ENCODE assay signal across 8 cellular contexts in genomic region chr9:121861501-121862180, GRCh38.
DNase-seq lines count a peak whose midpoint lies in the region; ATAC-seq and TF ChIP-seq lines count a peak whose summit lies in the region.

No MANE protein-coding gene starts in this region.

- peak; percentile 15 for DNase-seq in SKM-1 treated with dmso at 0.1 percent for 144 hours (lab: John Stamatoyannopoulos, UW; ENCODE audit: unreplicated experiment)
- no peak for DNase-seq in SKM-1 (lab: John Stamatoyannopoulos, UW; ENCODE audit: unreplicated experiment)
- peak; percentile 37 for DNase-seq in UCSD-AML1 (lab: John Stamatoyannopoulos, UW; ENCODE audit: unreplicated experiment)
- DNase-seq in right atrium auricular region (ENCODE audit: low spot score): peak; percentile 68
- DNase-seq in tibial nerve (ENCODE audit: low spot score in 2 of 2): no peak
- DNase-seq in activated T-cell treated with anti-CD3 and anti-CD28 coated beads, Interleukin-2, amount 50 U/mL, for 4 hours: no peak

- peak overlapping the region in 1 of 2 donors; percentile 1 for H3K27ac ChIP-seq in right atrium auricular region
- no peak overlapping the region for H3K27ac ChIP-seq in tibial nerve

- WGBS in tibial nerve, 2 donors: 73 to 78% methylated on average over 4 of the region's 4 CpGs

- H3K4me3 ChIP-seq in right atrium auricular region (no peak overlapping the region), tibial nerve (no peak overlapping the region)

- TF ChIP-seq POLR2A in tibial nerve (IDR thresholded peaks at IDR 0.05): no peak

- no peaks in the 10 kb centered on the region for H3K27me3 Mint-ChIP-seq in activated T-cell treated with anti-CD3 and anti-CD28 coated beads, Interleukin-2, amount 50 U/mL, for 4 hours (ENCODE audit: low read depth)

- H3K4me3 Mint-ChIP-seq in activated T-cell treated with anti-CD3 and anti-CD28 coated beads, Interleukin-2, amount 50 U/mL, for 4 hours: no peak overlapping the region

- TF ChIP-seq CTCF in right atrium auricular region (IDR thresholded peaks at IDR 0.05): peak in 1 of 2 donors; percentile 66
- peak in 4 of 5 experiments; percentile 13 to 29 (median 25) for TF ChIP-seq CTCF in tibial nerve (IDR thresholded peaks at IDR 0.05)

- no peak for TF ChIP-seq EP300 in tibial nerve (IDR thresholded peaks at IDR 0.05)

- no peaks in the 10 kb centered on the region for H3K9me3 ChIP-seq in right atrium auricular region
- H3K9me3 ChIP-seq in tibial nerve: no peaks in the 10 kb centered on the region

- H3K27me3 ChIP-seq in right atrium auricular region: no peaks in the 10 kb centered on the region
- H3K27me3 ChIP-seq in tibial nerve: no peaks in the 10 kb centered on the region

- H3K36me3 Mint-ChIP-seq in activated T-cell treated with anti-CD3 and anti-CD28 coated beads, Interleukin-2, amount 50 U/mL, for 4 hours (ENCODE audit: insufficient read depth): peaks cover 3% of the 10 kb centered on the region

- H3K36me3 ChIP-seq in right atrium auricular region (no peaks in the 10 kb centered on the region), tibial nerve (peaks cover 0 to 9% (median 0%) of the 10 kb centered on the region in 3 donors)

- H3K4me1 ChIP-seq in right atrium auricular region (peaks cover 0 to 16% of the 10 kb centered on the region in 2 donors), tibial nerve (peaks cover 0 to 14% (median 3%) of the 10 kb centered on the region in 4 donors)

- no peaks in the 10 kb centered on the region for H3K4me1 Mint-ChIP-seq in activated T-cell treated with anti-CD3 and anti-CD28 coated beads, Interleukin-2, amount 50 U/mL, for 4 hours (ENCODE audit: low read depth)

- ATAC-seq in activated T-cell treated with anti-CD3 and anti-CD28 coated beads, Interleukin-2, amount 50 U/mL, for 4 hours: no peak
- ATAC-seq in HG03196 (IDR thresholded peaks at IDR 0.05; ENCODE audit: unreplicated experiment): no peak
- ATAC-seq in GM21737 (IDR thresholded peaks at IDR 0.05; ENCODE audit: unreplicated experiment): no peak

- H3K9me3 Mint-ChIP-seq in activated T-cell treated with anti-CD3 and anti-CD28 coated beads, Interleukin-2, amount 50 U/mL, for 4 hours: no peaks in the 10 kb centered on the region

Comparison
In these comparisons a context has a peak if more than half of its experiments do, and no peak if none do; other contexts are left out.
1. DNase-seq: peak in SKM-1 treated with dmso at 0.1 percent for 144 hours (single experiment), UCSD-AML1 (single experiment) and right atrium auricular region (single experiment); none in SKM-1 (single experiment), tibial nerve (0 of 2) and activated T-cell treated with anti-CD3 and anti-CD28 coated beads, Interleukin-2, amount 50 U/mL, for 4 hours (single experiment).